Comparison of ENCODE assay signal across 13 cellular contexts in the genomic region with DNA sequence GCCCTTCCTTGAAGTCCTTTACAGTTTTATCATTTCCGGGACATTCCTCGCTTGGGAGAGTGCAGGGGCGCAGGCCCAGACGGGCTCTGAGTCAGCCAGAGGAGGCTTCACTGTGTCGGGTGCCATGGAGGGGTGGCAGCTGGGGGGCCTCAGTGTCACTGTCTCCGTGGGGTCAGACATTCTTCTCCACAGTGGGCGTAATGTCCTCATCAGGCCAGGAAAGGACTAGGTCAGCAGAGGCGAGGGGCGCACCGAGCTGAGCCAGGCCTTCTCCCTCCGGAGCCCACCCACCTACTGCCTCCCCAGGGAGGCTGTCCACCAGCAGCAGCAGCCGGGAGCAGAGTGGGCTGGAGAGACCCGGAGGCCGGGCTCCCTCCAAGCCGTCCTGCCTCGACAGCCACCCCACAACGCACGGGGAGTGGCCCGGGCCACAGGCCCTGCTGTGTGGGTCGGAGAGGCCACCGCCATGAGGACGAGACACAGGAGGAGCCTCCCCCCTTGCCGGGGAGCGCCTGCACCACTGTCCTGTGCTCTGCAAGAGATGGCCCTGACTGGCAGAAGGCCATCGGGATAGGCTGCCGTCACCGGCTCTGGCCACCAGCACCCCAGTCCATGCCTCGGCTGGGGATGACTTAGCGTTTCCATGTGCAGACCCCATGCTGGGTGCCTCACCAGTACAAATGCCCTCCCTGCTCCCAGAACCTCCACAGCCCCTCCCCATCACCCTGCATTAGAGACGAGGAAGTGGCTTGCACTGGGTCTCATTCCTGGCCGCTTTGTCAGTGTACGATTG. TPM values are rescaled to one million over a fixed set of nuclear protein-coding genes. Genes with fewer than 3 reads are reported as not detected.
DNase-seq lines count a peak whose midpoint lies in the region; TF ChIP-seq lines count a peak whose summit lies in the region.
"Had no signal": no experiment of that assay in that cellular context is flagged by ENCODE, and none has a peak within 500 bp of the region (broad histone marks: within the 10 kb centered on the region; RNA-seq: fewer than 3 reads in every experiment).

No MANE protein-coding gene starts in this region.

- H3K9me3 ChIP-seq in neuronal stem cell (replicated peaks in 1 of 2; ENCODE audit: control insufficient read depth in 2 of 2, insufficient read depth in 1 of 2, low read depth in 1 of 2, low read length in 2 of 2), result no peaks in the 10 kb centered on the region

- peaks cover 22% of the 10 kb centered on the region for H3K4me1 Mint-ChIP-seq in glutamatergic neuron (ENCODE audit: low read depth, unreplicated experiment)

- no peak overlapping the region for H3K27ac Mint-ChIP-seq in glutamatergic neuron (ENCODE audit: unreplicated experiment)
- H3K27ac Mint-ChIP-seq: effector memory CD8-positive, alpha-beta T cell; stimulated activated memory B cell treated with anti-CD40 and anti-IgM and Interleukin-4, amounts not matched to agents 10 μg/mL and 1 μg/mL and 100 μg/mL, for 72 hours had no signal

- peaks cover 5% of the 10 kb centered on the region for H3K27me3 Mint-ChIP-seq in glutamatergic neuron (ENCODE audit: unreplicated experiment)

- no peak overlapping the region for H3K4me3 Mint-ChIP-seq in glutamatergic neuron (ENCODE audit: unreplicated experiment)
- H3K4me3 Mint-ChIP-seq: effector memory CD8-positive, alpha-beta T cell; neural progenitor cell; stimulated activated memory B cell treated with anti-CD40 and anti-IgM and Interleukin-4, amounts not matched to agents 10 μg/mL and 1 μg/mL and 100 μg/mL, for 72 hours had no signal

- H2AK5ac ChIP-seq in neuronal stem cell (ENCODE audit: low read depth, low read length), result peak overlapping the region; percentile 81

- peak overlapping the region; percentile 58 for H2BK15ac ChIP-seq in neuronal stem cell (ENCODE audit: low read length)

- peak overlapping the region; percentile 85 for H3K23ac ChIP-seq in neuronal stem cell (ENCODE audit: low read depth, low read length, poor library complexity)

- TF ChIP-seq CTCF in glutamatergic neuron (IDR thresholded peaks at IDR 0.05; ENCODE audit: partially characterized antibody, unreplicated experiment), result no peak

- H3K36me3 Mint-ChIP-seq in glutamatergic neuron (ENCODE audit: unreplicated experiment), result no peaks in the 10 kb centered on the region
- H3K36me3 Mint-ChIP-seq: neural progenitor cell; stimulated activated memory B cell treated with anti-CD40 and anti-IgM and Interleukin-4, amounts not matched to agents 10 μg/mL and 1 μg/mL and 100 μg/mL, for 72 hours had no signal

- H3K79me1 ChIP-seq in neuronal stem cell (ENCODE audit: low read depth, low read length), result peaks cover 2% of the 10 kb centered on the region

- peak overlapping the region; percentile 17 for H4K8ac ChIP-seq in neuronal stem cell (ENCODE audit: low read depth, low read length)

- DNase-seq in EL (peak; percentile 85), T1000 (lab: John Stamatoyannopoulos, UW) (peak; percentile 60), glutamatergic neuron (peak; percentile 17), neuronal stem cell (ENCODE audit: low spot score) (no peak), hypothalamus (lab: John Stamatoyannopoulos, UW) (no peak), inferior parietal cortex (ENCODE audit: extremely low spot score) (no peak), NCI-H187 (lab: John Stamatoyannopoulos, UW) (no peak), mesenteric fat pad (ENCODE audit: low spot score) (no peak)
- DNase-seq: effector memory CD8-positive, alpha-beta T cell; NCI-H2029 treated with DMSO at 0.1 percent for 48 hours had no signal

- WGBS in neuronal stem cell (ENCODE audit: extremely low coverage in 2 of 2, insufficient read length in 2 of 2, insufficient replicate concordance in 1 of 2), 2 donors, result no CpG with 5 or more reads among the region's 32 CpGs

- H3K9ac ChIP-seq in neuronal stem cell (ENCODE audit: low read depth, low read length, poor library complexity), result peak overlapping the region; percentile 77
- H3K9ac ChIP-seq: neural progenitor cell had no signal

- H3K18ac ChIP-seq in neuronal stem cell (ENCODE audit: low read length), result peak overlapping the region; percentile 38

- H2BK12ac ChIP-seq in neuronal stem cell (ENCODE audit: low read length), result peak overlapping the region; percentile 58

- no peak overlapping the region for H2AFZ ChIP-seq in neuronal stem cell (ENCODE audit: low read length)
- H2AFZ ChIP-seq: neural progenitor cell had no signal

- no peak overlapping the region for H3K4me2 ChIP-seq in neuronal stem cell (ENCODE audit: insufficient read depth, low read length, poor library complexity, severe bottlenecking)
- H3K4me2 ChIP-seq: neural progenitor cell had no signal

- H3K4me3 ChIP-seq in neuronal stem cell (ENCODE audit: low read length in 2 of 2), result no peak overlapping the region
- H3K4me3 ChIP-seq: neural progenitor cell had no signal

- H3K4ac ChIP-seq in neuronal stem cell (ENCODE audit: low read length), result no peak overlapping the region

- no peak overlapping the region for H3K27ac ChIP-seq in neuronal stem cell (replicated peaks; ENCODE audit: low read length)
- H3K27ac ChIP-seq: C4-2B, neural progenitor cell had no signal

- peak overlapping the region; percentile 53 for H2BK5ac ChIP-seq in neuronal stem cell (ENCODE audit: low read length)

- no peak overlapping the region for H2BK120ac ChIP-seq in neuronal stem cell (ENCODE audit: low read depth, low read length)

- H3K27me3 ChIP-seq in neuronal stem cell (ENCODE audit: control insufficient read depth in 3 of 3, insufficient read depth in 3 of 3, low read depth in 1 of 3, low read length in 3 of 3), result no peaks in the 10 kb centered on the region
- H3K27me3 ChIP-seq: neural progenitor cell had no signal

- H4K91ac ChIP-seq in neuronal stem cell (ENCODE audit: low read depth, low read length, poor library complexity), result no peak overlapping the region

- H3K36me3 ChIP-seq in neuronal stem cell (replicated peaks in 1 of 2; ENCODE audit: control insufficient read depth in 2 of 2, insufficient read depth in 2 of 2, low read length in 2 of 2), result no peaks in the 10 kb centered on the region
- H3K36me3 ChIP-seq: neural progenitor cell had no signal

- peaks cover 17 to 18% of the 10 kb centered on the region in 2 donors for H3K4me1 ChIP-seq in neuronal stem cell (ENCODE audit: control insufficient read depth in 2 of 2, insufficient read depth in 1 of 2, low read depth in 1 of 2, low read length in 2 of 2)

- peaks cover 7% of the 10 kb centered on the region for H3K9me3 Mint-ChIP-seq in glutamatergic neuron (ENCODE audit: unreplicated experiment)
- H3K9me3 Mint-ChIP-seq: effector memory CD8-positive, alpha-beta T cell; neural progenitor cell; stimulated activated memory B cell treated with anti-CD40 and anti-IgM and Interleukin-4, amounts not matched to agents 10 μg/mL and 1 μg/mL and 100 μg/mL, for 72 hours had no signal

- peak overlapping the region; percentile 89 for H3K14ac ChIP-seq in neuronal stem cell (ENCODE audit: low read length)

RNA-seq across cellular contexts. Expression of a gene that starts 26.5 kb away (rescaled TPM):
- total RNA-seq in glutamatergic neuron (ENCODE audit: unreplicated experiment) (2.0 TPM), mesenteric fat pad (0.87 TPM)
- polyA plus RNA-seq in neuronal stem cell (2013, experiment 1 of 2), result 3.8 TPM
- 3.7 TPM for polyA plus RNA-seq in neuronal stem cell (2013, experiment 2 of 2)

Comparison
In these comparisons a context has a peak if more than half of its experiments do, and no peak if none do; other contexts are left out.
1. DNase-seq: peak in EL (single experiment), T1000 (single experiment) and glutamatergic neuron (single experiment); none in neuronal stem cell (single experiment), hypothalamus (0 of 51), inferior parietal cortex (single experiment), NCI-H187 (0 of 2) and mesenteric fat pad (single experiment).